In the genomic region with DNA sequence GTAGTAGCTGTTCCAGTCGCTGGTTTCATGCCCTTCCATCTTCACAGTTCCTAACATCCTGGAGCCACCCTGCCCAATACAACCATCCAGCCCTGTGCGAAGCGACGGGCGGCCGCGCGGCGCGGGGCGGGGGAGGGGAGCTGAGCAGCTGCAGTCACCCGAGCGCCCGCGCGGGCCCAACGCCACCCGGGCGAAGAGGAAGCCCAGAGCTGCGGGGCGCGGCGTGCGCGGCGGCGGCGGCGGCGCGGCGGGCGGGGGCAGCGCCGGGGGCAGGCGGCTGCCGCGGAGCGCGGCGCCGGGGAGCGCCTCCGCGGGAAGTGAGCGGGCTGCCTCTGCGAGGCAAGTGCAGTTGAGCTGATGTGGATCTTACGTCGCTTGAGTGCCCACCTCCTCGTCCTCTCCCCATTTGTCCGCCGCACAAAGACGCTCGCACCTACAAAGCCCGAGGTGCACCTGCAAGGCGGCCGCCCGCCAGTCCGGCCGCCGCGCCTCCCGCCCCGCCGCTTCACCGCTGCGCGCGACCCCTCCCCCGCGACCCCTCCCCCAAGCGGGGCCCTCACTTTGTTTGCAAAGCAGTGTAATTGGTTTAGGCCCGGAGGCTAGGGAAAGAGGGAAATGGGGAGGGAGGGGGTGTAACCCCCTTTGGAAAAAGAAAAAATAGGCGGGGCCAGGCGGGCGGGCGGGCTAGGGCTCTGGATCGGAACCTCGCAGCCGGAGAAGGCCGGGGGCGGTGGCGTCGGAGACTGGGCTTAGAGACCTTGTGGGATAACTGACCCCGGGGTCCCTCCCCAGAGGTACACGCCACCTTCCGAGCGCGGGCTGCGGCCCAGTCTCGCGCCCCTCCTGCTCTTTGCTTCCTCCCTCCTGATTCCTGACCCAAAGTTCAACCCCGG, we compare ENCODE assay signal across 1 cellular context.
A peak's percentile ranks its signal among the peaks of the same experiment; 100 is the strongest.
TF ChIP-seq lines count a peak whose summit lies in the region.

A gene (minus strand): TSS at position 334 of the 893 bp plus-strand sequence. CDS start 277 bp downstream, at position 57.
A gene with protein sequence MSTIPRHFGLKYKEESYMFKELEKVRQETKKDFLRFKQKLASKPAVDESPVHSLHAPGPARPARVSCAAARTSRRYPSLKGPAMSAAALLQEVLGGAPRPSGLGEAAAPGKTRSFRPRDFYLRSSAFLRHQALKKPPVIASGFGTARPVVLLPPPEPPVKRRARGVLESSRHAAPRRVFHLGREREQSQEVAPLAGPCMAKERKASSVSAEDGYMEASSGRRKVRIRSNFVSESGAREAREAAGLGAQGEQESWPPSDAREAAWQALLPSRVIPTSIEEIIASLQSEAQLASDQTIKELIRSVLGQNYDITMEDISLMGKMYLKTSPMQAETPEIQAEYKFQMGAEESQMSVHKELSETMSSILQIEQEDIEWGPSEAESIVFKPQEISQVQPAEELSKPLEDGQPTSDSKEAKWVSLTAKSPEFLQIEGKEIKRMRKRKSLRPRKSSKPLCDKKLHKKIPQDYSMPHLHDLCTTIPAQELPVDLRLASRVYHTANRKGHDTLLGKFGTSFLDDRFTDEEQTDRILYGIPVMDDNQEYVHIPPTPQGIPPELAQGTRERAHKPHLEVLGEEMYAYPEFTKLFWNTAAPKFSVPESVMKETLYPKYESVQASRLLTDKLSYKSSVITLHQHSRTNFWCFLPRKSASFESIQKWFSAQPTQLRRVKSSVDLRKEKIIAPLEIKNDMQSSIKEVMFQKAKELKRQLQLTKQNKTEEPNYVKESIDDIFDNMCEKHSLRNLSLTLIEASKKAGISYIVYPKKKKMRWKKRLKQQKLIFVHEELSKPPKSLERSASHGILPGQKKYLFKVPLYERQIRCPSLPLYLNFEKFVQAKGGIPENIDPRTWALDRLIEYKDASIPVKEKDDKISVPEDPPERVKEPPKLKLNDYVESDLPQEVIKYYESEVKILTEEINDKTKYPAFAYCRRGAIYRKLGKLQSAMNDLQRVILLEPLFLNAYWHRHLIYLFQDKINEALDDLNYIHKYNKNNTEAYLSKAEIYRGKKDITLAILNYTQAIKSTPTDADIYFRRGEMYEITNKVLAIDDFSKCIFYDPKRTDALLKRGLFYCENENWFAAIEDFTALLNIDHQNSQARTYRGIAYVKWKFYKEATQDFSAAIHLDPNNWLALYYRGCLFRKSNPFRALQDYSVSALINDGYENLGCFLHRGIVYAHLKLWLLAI (N-terminal part only) (plus strand): TSS at position 714 of the 893 bp plus-strand sequence. CDS start 26,436 bp downstream, outside the sequence.

TF ChIP-seq in HepG2, 621 proteins besides CTCF, POLR2A, EP300 and RAD21 (continued from another document and continues in another):
- TF ChIP-seq MEF2D (CRISPR knock-in tag; IDR thresholded peaks at IDR 0.05) (no peak; the same call in 1 of the 2 replicates), KLF6 (CRISPR knock-in tag; IDR thresholded peaks at IDR 0.05) (peak; percentile 90), CCAR2 (optimal IDR thresholded peaks at IDR 0.05; ENCODE audit: low read depth, low read length) (no peak), JUND (CRISPR knock-in tag; IDR thresholded peaks at IDR 0.05) (no peak; the same call in 1 of the 2 replicates), ZNF772 (CRISPR knock-in tag; IDR thresholded peaks at IDR 0.05) (peak; percentile 95), HHEX (CRISPR knock-in tag; IDR thresholded peaks at IDR 0.05) (no peak), ZFP37 (CRISPR knock-in tag; IDR thresholded peaks at IDR 0.05; ENCODE audit: borderline replicate concordance) (peak; percentile 14; the same call in 1 of the 2 replicates), KMT2A (CRISPR knock-in tag; IDR thresholded peaks at IDR 0.05) (peak; percentile 73), MTA3 (CRISPR knock-in tag; IDR thresholded peaks at IDR 0.05) (no peak), KAT2B (IDR thresholded peaks at IDR 0.05; ENCODE audit: borderline replicate concordance, low read depth, low read length) (no peak), ZNF274 (CRISPR knock-in tag; IDR thresholded peaks at IDR 0.05) (peak; percentile 49; the same call in 1 of the 2 replicates), CCDC6 (CRISPR knock-in tag; IDR thresholded peaks at IDR 0.05) (peak; percentile 93; the same call in 1 of the 2 replicates), ZNF552 (CRISPR knock-in tag; IDR thresholded peaks at IDR 0.05; ENCODE audit: borderline replicate concordance) (peak; percentile 18; the same call in 1 of the 2 replicates), TAF15 (IDR thresholded peaks at IDR 0.05; ENCODE audit: low read depth, low read length, poor library complexity, severe bottlenecking) (peak; percentile 26), SMAD1 (CRISPR knock-in tag; IDR thresholded peaks at IDR 0.05; ENCODE audit: borderline replicate concordance, low read depth) (0 out of 2 replicates have a peak, but pooled peaks have one; percentile 15), PRMT3 (CRISPR knock-in tag; IDR thresholded peaks at IDR 0.05; ENCODE audit: borderline replicate concordance, low read depth) (0 out of 2 replicates have a peak, but pooled peaks have one; percentile 55), DMAP1 (CRISPR knock-in tag; IDR thresholded peaks at IDR 0.05) (no peak; the same call in 1 of the 2 replicates), CC2D1A (CRISPR knock-in tag; IDR thresholded peaks at IDR 0.05) (0 out of 2 replicates have a peak, but pooled peaks have one; percentile 32), KDM5A (IDR thresholded peaks at IDR 0.05; ENCODE audit: borderline replicate concordance, low read length) (no peak), NFKB2 (CRISPR knock-in tag; IDR thresholded peaks at IDR 0.05; ENCODE audit: borderline replicate concordance) (peak; percentile 38), ZNF136 (CRISPR knock-in tag; IDR thresholded peaks at IDR 0.05; ENCODE audit: low read depth) (no peak), THYN1 (CRISPR knock-in tag; IDR thresholded peaks at IDR 0.05; ENCODE audit: borderline replicate concordance, low read depth) (peak; percentile 24; the same call in 1 of the 2 replicates), ZNF446 (CRISPR knock-in tag; IDR thresholded peaks at IDR 0.05) (peak; percentile 82), ZNF703 (CRISPR knock-in tag; IDR thresholded peaks at IDR 0.05; ENCODE audit: borderline replicate concordance) (no peak), ZNF232 (CRISPR knock-in tag; IDR thresholded peaks at IDR 0.05; ENCODE audit: borderline replicate concordance) (peak; percentile 22; the same call in 1 of the 2 replicates), HNRNPL (IDR thresholded peaks at IDR 0.05; ENCODE audit: low read depth, low read length) (no peak), ZNF790 (CRISPR knock-in tag; IDR thresholded peaks at IDR 0.05; ENCODE audit: borderline replicate concordance) (no peak), TCF12 (IDR thresholded peaks at IDR 0.05) (no peak), TCF12 (CRISPR knock-in tag; IDR thresholded peaks at IDR 0.05) (peak; percentile 15), POLR2AphosphoS5 (IDR thresholded peaks at IDR 0.05; ENCODE audit: low read depth, low read length) (peak; percentile 86), ZNF317 (CRISPR knock-in tag; IDR thresholded peaks at IDR 0.05) (peak; percentile 71; the same call in 1 of the 2 replicates), ZFP36L1 (CRISPR knock-in tag; IDR thresholded peaks at IDR 0.05) (no peak), ZNF766 (CRISPR knock-in tag; IDR thresholded peaks at IDR 0.05; ENCODE audit: borderline replicate concordance) (peak; percentile 86; the same call in 1 of the 2 replicates), ZNF570 (CRISPR knock-in tag; IDR thresholded peaks at IDR 0.05; ENCODE audit: borderline replicate concordance) (no peak), ZNF777 (CRISPR knock-in tag; IDR thresholded peaks at IDR 0.05) (peak; percentile 13), RBM22 (optimal IDR thresholded peaks at IDR 0.05; ENCODE audit: low read length) (no peak), ZNF138 (CRISPR knock-in tag; IDR thresholded peaks at IDR 0.05; ENCODE audit: low read depth) (0 out of 2 replicates have a peak, but pooled peaks have one; percentile 47), HMG20B (CRISPR knock-in tag; conservative IDR thresholded peaks at IDR 0.05) (peak; percentile 83; the same call in 1 of the 2 replicates), TBX3 (IDR thresholded peaks at IDR 0.05; ENCODE audit: borderline replicate concordance) (no peak), MIER3 (CRISPR knock-in tag; IDR thresholded peaks at IDR 0.05; ENCODE audit: borderline replicate concordance) (0 out of 2 replicates have a peak, but pooled peaks have one; percentile 11)
- TF ChIP-seq, protein P1, sequence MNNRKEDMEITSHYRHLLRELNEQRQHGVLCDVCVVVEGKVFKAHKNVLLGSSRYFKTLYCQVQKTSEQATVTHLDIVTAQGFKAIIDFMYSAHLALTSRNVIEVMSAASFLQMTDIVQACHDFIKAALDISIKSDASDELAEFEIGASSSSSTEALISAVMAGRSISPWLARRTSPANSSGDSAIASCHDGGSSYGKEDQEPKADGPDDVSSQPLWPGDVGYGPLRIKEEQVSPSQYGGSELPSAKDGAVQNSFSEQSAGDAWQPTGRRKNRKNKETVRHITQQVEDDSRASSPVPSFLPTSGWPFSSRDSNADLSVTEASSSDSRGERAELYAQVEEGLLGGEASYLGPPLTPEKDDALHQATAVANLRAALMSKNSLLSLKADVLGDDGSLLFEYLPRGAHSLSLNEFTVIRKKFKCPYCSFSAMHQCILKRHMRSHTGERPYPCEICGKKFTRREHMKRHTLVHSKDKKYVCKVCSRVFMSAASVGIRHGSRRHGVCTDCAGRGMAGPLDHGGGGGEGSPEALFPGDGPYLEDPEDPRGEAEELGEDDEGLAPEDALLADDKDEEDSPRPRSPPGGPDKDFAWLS (CRISPR knock-in tag; IDR thresholded peaks at IDR 0.05; ENCODE audit: borderline replicate concordance) = peak; percentile 100
- TF ChIP-seq, protein P2, sequence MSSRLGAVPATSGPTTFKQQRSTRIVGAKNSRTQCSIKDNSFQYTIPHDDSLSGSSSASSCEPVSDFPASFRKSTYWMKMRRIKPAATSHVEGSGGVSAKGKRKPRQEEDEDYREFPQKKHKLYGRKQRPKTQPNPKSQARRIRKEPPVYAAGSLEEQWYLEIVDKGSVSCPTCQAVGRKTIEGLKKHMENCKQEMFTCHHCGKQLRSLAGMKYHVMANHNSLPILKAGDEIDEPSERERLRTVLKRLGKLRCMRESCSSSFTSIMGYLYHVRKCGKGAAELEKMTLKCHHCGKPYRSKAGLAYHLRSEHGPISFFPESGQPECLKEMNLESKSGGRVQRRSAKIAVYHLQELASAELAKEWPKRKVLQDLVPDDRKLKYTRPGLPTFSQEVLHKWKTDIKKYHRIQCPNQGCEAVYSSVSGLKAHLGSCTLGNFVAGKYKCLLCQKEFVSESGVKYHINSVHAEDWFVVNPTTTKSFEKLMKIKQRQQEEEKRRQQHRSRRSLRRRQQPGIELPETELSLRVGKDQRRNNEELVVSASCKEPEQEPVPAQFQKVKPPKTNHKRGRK (CRISPR knock-in tag; IDR thresholded peaks at IDR 0.05) = no peak
- TF ChIP-seq, protein P3, sequence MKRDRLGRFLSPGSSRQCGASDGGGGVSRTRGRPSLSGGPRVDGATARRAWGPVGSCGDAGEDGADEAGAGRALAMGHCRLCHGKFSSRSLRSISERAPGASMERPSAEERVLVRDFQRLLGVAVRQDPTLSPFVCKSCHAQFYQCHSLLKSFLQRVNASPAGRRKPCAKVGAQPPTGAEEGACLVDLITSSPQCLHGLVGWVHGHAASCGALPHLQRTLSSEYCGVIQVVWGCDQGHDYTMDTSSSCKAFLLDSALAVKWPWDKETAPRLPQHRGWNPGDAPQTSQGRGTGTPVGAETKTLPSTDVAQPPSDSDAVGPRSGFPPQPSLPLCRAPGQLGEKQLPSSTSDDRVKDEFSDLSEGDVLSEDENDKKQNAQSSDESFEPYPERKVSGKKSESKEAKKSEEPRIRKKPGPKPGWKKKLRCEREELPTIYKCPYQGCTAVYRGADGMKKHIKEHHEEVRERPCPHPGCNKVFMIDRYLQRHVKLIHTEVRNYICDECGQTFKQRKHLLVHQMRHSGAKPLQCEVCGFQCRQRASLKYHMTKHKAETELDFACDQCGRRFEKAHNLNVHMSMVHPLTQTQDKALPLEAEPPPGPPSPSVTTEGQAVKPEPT (CRISPR knock-in tag; IDR thresholded peaks at IDR 0.05; ENCODE audit: low read depth) = no peak
- TF ChIP-seq, protein P4, sequence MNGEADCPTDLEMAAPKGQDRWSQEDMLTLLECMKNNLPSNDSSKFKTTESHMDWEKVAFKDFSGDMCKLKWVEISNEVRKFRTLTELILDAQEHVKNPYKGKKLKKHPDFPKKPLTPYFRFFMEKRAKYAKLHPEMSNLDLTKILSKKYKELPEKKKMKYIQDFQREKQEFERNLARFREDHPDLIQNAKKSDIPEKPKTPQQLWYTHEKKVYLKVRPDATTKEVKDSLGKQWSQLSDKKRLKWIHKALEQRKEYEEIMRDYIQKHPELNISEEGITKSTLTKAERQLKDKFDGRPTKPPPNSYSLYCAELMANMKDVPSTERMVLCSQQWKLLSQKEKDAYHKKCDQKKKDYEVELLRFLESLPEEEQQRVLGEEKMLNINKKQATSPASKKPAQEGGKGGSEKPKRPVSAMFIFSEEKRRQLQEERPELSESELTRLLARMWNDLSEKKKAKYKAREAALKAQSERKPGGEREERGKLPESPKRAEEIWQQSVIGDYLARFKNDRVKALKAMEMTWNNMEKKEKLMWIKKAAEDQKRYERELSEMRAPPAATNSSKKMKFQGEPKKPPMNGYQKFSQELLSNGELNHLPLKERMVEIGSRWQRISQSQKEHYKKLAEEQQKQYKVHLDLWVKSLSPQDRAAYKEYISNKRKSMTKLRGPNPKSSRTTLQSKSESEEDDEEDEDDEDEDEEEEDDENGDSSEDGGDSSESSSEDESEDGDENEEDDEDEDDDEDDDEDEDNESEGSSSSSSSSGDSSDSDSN (CRISPR knock-in tag; IDR thresholded peaks at IDR 0.05) = peak; percentile 44
- TF ChIP-seq, protein P5, sequence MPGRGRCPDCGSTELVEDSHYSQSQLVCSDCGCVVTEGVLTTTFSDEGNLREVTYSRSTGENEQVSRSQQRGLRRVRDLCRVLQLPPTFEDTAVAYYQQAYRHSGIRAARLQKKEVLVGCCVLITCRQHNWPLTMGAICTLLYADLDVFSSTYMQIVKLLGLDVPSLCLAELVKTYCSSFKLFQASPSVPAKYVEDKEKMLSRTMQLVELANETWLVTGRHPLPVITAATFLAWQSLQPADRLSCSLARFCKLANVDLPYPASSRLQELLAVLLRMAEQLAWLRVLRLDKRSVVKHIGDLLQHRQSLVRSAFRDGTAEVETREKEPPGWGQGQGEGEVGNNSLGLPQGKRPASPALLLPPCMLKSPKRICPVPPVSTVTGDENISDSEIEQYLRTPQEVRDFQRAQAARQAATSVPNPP (CRISPR knock-in tag; IDR thresholded peaks at IDR 0.05) = no peak; the same call in none of the 2 replicates
- TF ChIP-seq, protein P6, sequence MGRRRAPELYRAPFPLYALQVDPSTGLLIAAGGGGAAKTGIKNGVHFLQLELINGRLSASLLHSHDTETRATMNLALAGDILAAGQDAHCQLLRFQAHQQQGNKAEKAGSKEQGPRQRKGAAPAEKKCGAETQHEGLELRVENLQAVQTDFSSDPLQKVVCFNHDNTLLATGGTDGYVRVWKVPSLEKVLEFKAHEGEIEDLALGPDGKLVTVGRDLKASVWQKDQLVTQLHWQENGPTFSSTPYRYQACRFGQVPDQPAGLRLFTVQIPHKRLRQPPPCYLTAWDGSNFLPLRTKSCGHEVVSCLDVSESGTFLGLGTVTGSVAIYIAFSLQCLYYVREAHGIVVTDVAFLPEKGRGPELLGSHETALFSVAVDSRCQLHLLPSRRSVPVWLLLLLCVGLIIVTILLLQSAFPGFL (CRISPR knock-in tag; IDR thresholded peaks at IDR 0.05) = no peak
- TF ChIP-seq, protein P7, sequence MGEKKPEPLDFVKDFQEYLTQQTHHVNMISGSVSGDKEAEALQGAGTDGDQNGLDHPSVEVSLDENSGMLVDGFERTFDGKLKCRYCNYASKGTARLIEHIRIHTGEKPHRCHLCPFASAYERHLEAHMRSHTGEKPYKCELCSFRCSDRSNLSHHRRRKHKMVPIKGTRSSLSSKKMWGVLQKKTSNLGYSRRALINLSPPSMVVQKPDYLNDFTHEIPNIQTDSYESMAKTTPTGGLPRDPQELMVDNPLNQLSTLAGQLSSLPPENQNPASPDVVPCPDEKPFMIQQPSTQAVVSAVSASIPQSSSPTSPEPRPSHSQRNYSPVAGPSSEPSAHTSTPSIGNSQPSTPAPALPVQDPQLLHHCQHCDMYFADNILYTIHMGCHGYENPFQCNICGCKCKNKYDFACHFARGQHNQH (CRISPR knock-in tag; IDR thresholded peaks at IDR 0.05) = no peak; the same call in 1 of the 2 replicates
